Comparison of ENCODE assay signal across 7 cellular contexts in genomic region chr11:3091846-3092602, GRCh38. TPM values are rescaled to one million over a fixed set of nuclear protein-coding genes. Genes with fewer than 3 reads are reported as not detected.
A peak's percentile ranks its signal among the peaks of the same experiment; 100 is the strongest.
DNase-seq lines count a peak whose midpoint lies in the region; ATAC-seq and TF ChIP-seq lines count a peak whose summit lies in the region.

No MANE protein-coding gene starts in this region.

- peaks cover 0 to 16% (median 7%) of the 10 kb centered on the region in 3 donors for H3K27me3 Mint-ChIP-seq in naive B cell
- peaks cover 81% of the 10 kb centered on the region for H3K27me3 Mint-ChIP-seq in stimulated activated memory B cell treated with anti-CD40 and anti-IgM and Interleukin-4, amounts not matched to agents 10 μg/mL and 1 μg/mL and 100 μg/mL, for 72 hours

- H3K36me3 Mint-ChIP-seq in naive B cell, result no peaks in the 10 kb centered on the region
- H3K36me3 Mint-ChIP-seq in stimulated activated memory B cell treated with anti-CD40 and anti-IgM and Interleukin-4, amounts not matched to agents 10 μg/mL and 1 μg/mL and 100 μg/mL, for 72 hours, result no peaks in the 10 kb centered on the region

- no peaks in the 10 kb centered on the region for H3K9me3 Mint-ChIP-seq in naive B cell
- no peaks in the 10 kb centered on the region for H3K9me3 Mint-ChIP-seq in stimulated activated memory B cell treated with anti-CD40 and anti-IgM and Interleukin-4, amounts not matched to agents 10 μg/mL and 1 μg/mL and 100 μg/mL, for 72 hours

- H3K27ac ChIP-seq in epithelial cell of prostate, result no peak overlapping the region

- H3K4me3 Mint-ChIP-seq in naive B cell, result no peak overlapping the region
- no peak overlapping the region for H3K4me3 Mint-ChIP-seq in stimulated activated memory B cell treated with anti-CD40 and anti-IgM and Interleukin-4, amounts not matched to agents 10 μg/mL and 1 μg/mL and 100 μg/mL, for 72 hours

- DNase-seq in NOMO-1 (lab: John Stamatoyannopoulos, UW; ENCODE audit: unreplicated experiment in 2 of 2) (peak; percentile 25 to 29), epithelial cell of prostate (ENCODE audit: low read depth, low spot score) (peak; percentile 8), naive B cell (peak; percentile 58)
- DNase-seq in activated CD8-positive, alpha-beta memory T cell treated with anti-CD3 and anti-CD28 coated beads, Interleukin-2, amount 50 U/mL, for 1 hour (ENCODE audit: extremely low read depth), result peak; percentile 24

- TF ChIP-seq CTCF in GM12875 (IDR thresholded peaks at IDR 0.05; ENCODE audit: borderline replicate concordance, insufficient read depth, low read depth, low read length), result peak; percentile 99

- H3K27ac Mint-ChIP-seq in naive B cell, result peak overlapping the region in 3 of 6 donors; percentile 53 to 79 (median 77)
- peak overlapping the region; percentile 66 for H3K27ac Mint-ChIP-seq in stimulated activated memory B cell treated with anti-CD40 and anti-IgM and Interleukin-4, amounts not matched to agents 10 μg/mL and 1 μg/mL and 100 μg/mL, for 72 hours

- peaks cover 0 to 10% (median 2%) of the 10 kb centered on the region in 3 donors for H3K4me1 Mint-ChIP-seq in naive B cell
- H3K4me1 Mint-ChIP-seq in stimulated activated memory B cell treated with anti-CD40 and anti-IgM and Interleukin-4, amounts not matched to agents 10 μg/mL and 1 μg/mL and 100 μg/mL, for 72 hours, result peaks cover 13% of the 10 kb centered on the region

- ATAC-seq in HG03280 (IDR thresholded peaks at IDR 0.05; ENCODE audit: unreplicated experiment), result peak; percentile 72
- peak; percentile 83 to 86 for ATAC-seq in naive B cell (ENCODE audit: low read depth in 2 of 2)
- ATAC-seq in stimulated activated memory B cell treated with anti-CD40 and anti-IgM and Interleukin-4, amounts not matched to agents 10 μg/mL and 1 μg/mL and 100 μg/mL, for 72 hours, result peak; percentile 75

- H3K4me3 ChIP-seq in GM12875 (ENCODE audit: low read depth, low read length), result no peak overlapping the region

RNA-seq across cellular contexts. Expression of gene CARS1, which starts 34.8 kb away (rescaled TPM):
- polyA plus RNA-seq in naive B cell (ENCODE audit: low read depth in 6 of 6), result 10 to 100 TPM; 18.8 to 32.7 (median 27.2) TPM

Comparison
In these comparisons a context has a peak if more than half of its experiments do, and no peak if none do; other contexts are left out.
1. DNase-seq: peak in every context shown above with its lines; median percentile 58 in naive B cell; 27 in NOMO-1; 24 in activated CD8-positive, alpha-beta memory T cell treated with anti-CD3 and anti-CD28 coated beads, Interleukin-2, amount 50 U/mL, for 1 hour; 8 in epithelial cell of prostate.